In genomic region chr17:82227629-82228277, GRCh38 we compare ENCODE assay signal across 10 cellular contexts. TPM values are rescaled to one million over a fixed set of nuclear protein-coding genes. Genes with fewer than 3 reads are reported as not detected.
A peak's percentile ranks its signal among the peaks of the same experiment; 100 is the strongest.
DNase-seq lines count a peak whose midpoint lies in the region; ATAC-seq, FAIRE-seq and TF ChIP-seq lines count a peak whose summit lies in the region.
"Had no signal": no experiment of that assay in that cellular context is flagged by ENCODE, and none has a peak within 500 bp of the region (broad histone marks: within the 10 kb centered on the region; RNA-seq: fewer than 3 reads in every experiment).

No MANE protein-coding gene starts in this region.

- H3K4me1 ChIP-seq in SJSA1 (replicated peaks) (peaks cover 52% of the 10 kb centered on the region), heart left ventricle (peaks cover 0 to 66% (median 38%) of the 10 kb centered on the region in 12 donors), gastrocnemius medialis (peaks cover 47 to 55% of the 10 kb centered on the region in 2 donors)

- intact Hi-C loops in heart left ventricle (cut with DNase I): loop anchor here in 1 of 10 donors (2.0 kb wide), 1 partner anchor 21 kb away; no protein-coding TSS in a partner anchor
- intact Hi-C loops in gastrocnemius medialis (cut with DNase I; ENCODE audit: low total_unique reads): no loop called here

- in situ Hi-C loops in gastrocnemius medialis (cut with MboI; ENCODE audit: low sequenced_read_pairs in 4 of 4): no loop called here

- H3K9me3 ChIP-seq in SJSA1 (replicated peaks) (peaks cover 4% of the 10 kb centered on the region), heart left ventricle (no peaks in the 10 kb centered on the region), gastrocnemius medialis (no peaks in the 10 kb centered on the region)

- TF ChIP-seq POLR2A in heart left ventricle (IDR thresholded peaks at IDR 0.05): no peak
- TF ChIP-seq POLR2A in gastrocnemius medialis (IDR thresholded peaks at IDR 0.05): no peak

- H3K36me3 ChIP-seq in SJSA1: peaks cover 42% of the 10 kb centered on the region
- no peaks in the 10 kb centered on the region for H3K36me3 ChIP-seq in heart left ventricle
- H3K36me3 ChIP-seq in gastrocnemius medialis: no peaks in the 10 kb centered on the region

- H3K4me3 ChIP-seq in GM12865 (ENCODE audit: low read depth, low read length): peak overlapping the region; percentile 86
- H3K4me3 ChIP-seq in SJSA1: peak overlapping the region; percentile 98; the same call in 1 of the 2 replicates
- peak overlapping the region in 10 of 12 donors; percentile 47 to 93 (median 70) for H3K4me3 ChIP-seq in heart left ventricle
- H3K4me3 ChIP-seq in gastrocnemius medialis: peak overlapping the region in 3 of 4 donors; percentile 55 to 70 (median 56)

- ATAC-seq in heart left ventricle (no peak), gastrocnemius medialis (no peak), GM19452 (IDR thresholded peaks at IDR 0.05; ENCODE audit: unreplicated experiment) (no peak)

- TF ChIP-seq CTCF in GM12865 (IDR thresholded peaks at IDR 0.05; ENCODE audit: insufficient read depth, low read depth, low read length, missing control alignments) (no peak), heart left ventricle (IDR thresholded peaks at IDR 0.05) (no peak), gastrocnemius medialis (IDR thresholded peaks at IDR 0.05 in 4 of 5, conservative IDR thresholded peaks at IDR 0.05 in 1 of 5) (no peak)

- 72 to 79% (median 74%) methylated on average over 11 to 18 of the region's 18 CpGs for WGBS in heart left ventricle, 4 donors

- DNase-seq in GM12865 (ENCODE audit: low read depth) (no peak), SJSA1 (ENCODE audit: low read depth in 1 of 2, low spot score in 2 of 2) (no peak), heart left ventricle (peak in 1 of 5 donors; percentile 10), gastrocnemius medialis (no peak), mucosa of gallbladder (ENCODE audit: low spot score) (no peak), middle frontal gyrus (ENCODE audit: extremely low spot score, low spot score) (no peak), GM19239 (ENCODE audit: insufficient read length, low spot score) (no peak)
- DNase-seq: activated CD8-positive, alpha-beta memory T cell treated with anti-CD3 and anti-CD28 coated beads, Interleukin-2, amount 50 U/mL, for 4 hours; NCI-H2081 treated with DMSO at 0.1 percent for 48 hours had no signal

- no peak for FAIRE-seq in GM19239 (lab: Jason Lieb, UNC)

- H3K27ac ChIP-seq in SJSA1 (no peak overlapping the region), heart left ventricle (peak overlapping the region; percentile 82 to 99 (median 92)), gastrocnemius medialis (peak overlapping the region; percentile 82 to 98 (median 92))

- no peaks in the 10 kb centered on the region for H3K27me3 ChIP-seq in SJSA1 (replicated peaks)
- H3K27me3 ChIP-seq in heart left ventricle: peaks cover 0 to 6% (median 0%) of the 10 kb centered on the region in 9 donors
- H3K27me3 ChIP-seq in gastrocnemius medialis: no peaks in the 10 kb centered on the region

RNA-seq across cellular contexts. Expression of gene SLC16A3, which starts 1.1 kb away (rescaled TPM):
- total RNA-seq in SJSA1 (2014; rRNA removed; shearing (Covaris generic)): 149 and 249 TPM in 2 replicates
- total RNA-seq in heart left ventricle: 10 to 100 TPM in 5 of 9 donors, 1 to 10 TPM in 4; 6.5 to 56.0 (median 12.9) TPM
- polyA plus RNA-seq in heart left ventricle: 10 to 100 TPM in 1 of 2 donors, 1 to 10 TPM in 1; 8.3 to 33.9 TPM
- 100 to 1,000 TPM in 2 of 4 donors, 10 to 100 TPM in 2; 46.0 to 173 (median 126) TPM for total RNA-seq in gastrocnemius medialis
- 95.7 TPM for total RNA-seq in mucosa of gallbladder

RNA-seq across cellular contexts. Expression of gene CCDC57, which starts 15.1 kb away (rescaled TPM):
- total RNA-seq in SJSA1 (2014; rRNA removed; shearing (Covaris generic)): 8.2 and 9.4 TPM in 2 replicates
- total RNA-seq in heart left ventricle: 10 to 100 TPM in 5 of 9 donors, 1 to 10 TPM in 4; 4.3 to 17.6 (median 10.7) TPM
- polyA plus RNA-seq in heart left ventricle: 1 to 10 TPM; 8.7 to 9.5 TPM
- 10 to 100 TPM in 1 of 4 donors, 1 to 10 TPM in 3; 3.7 to 11.3 (median 5.1) TPM for total RNA-seq in gastrocnemius medialis
- 56.9 TPM for total RNA-seq in mucosa of gallbladder

RNA-seq across cellular contexts. Expression of gene CSNK1D, which starts 45.7 kb away (rescaled TPM):
- 26.0 and 33.7 TPM in 2 replicates for total RNA-seq in SJSA1 (2014; rRNA removed; shearing (Covaris generic))
- 10 to 100 TPM; 38.4 to 83.9 (median 66.1) TPM for total RNA-seq in heart left ventricle
- 10 to 100 TPM; 47.5 to 88.1 TPM for polyA plus RNA-seq in heart left ventricle
- 10 to 100 TPM; 34.0 to 55.2 (median 47.3) TPM for total RNA-seq in gastrocnemius medialis
- 161 TPM for total RNA-seq in mucosa of gallbladder
